ENCODE assay signal across 21 cellular contexts in genomic region chr1:203167026-203167912, GRCh38. TPM values are rescaled to one million over a fixed set of nuclear protein-coding genes. Genes with fewer than 3 reads are reported as not detected.
DNase-seq lines count a peak whose midpoint lies in the region; ATAC-seq and TF ChIP-seq lines count a peak whose summit lies in the region.
"Had no signal": no experiment of that assay in that cellular context is flagged by ENCODE, and none has a peak within 500 bp of the region (broad histone marks: within the 10 kb centered on the region; RNA-seq: fewer than 3 reads in every experiment).

No MANE protein-coding gene starts in this region.

- no peak overlapping the region for H3K27ac ChIP-seq in A673 (ENCODE audit: low read depth, low read length, poor library complexity, severe bottlenecking)
- no peak overlapping the region for H3K27ac ChIP-seq in CD8-positive, alpha-beta memory T cell (ENCODE audit: low read depth, low read length)
- H3K27ac ChIP-seq: HL-60, KMS-11, sigmoid colon, suprapubic skin had no signal

- peaks cover 50% of the 10 kb centered on the region for H3K36me3 Mint-ChIP-seq in Caco-2 (ENCODE audit: insufficient read depth, unreplicated experiment)
- H3K36me3 Mint-ChIP-seq in CD8-positive, alpha-beta memory T cell: no peaks in the 10 kb centered on the region

- BruUV-seq in A673 (replicated peaks; lab: Mats Ljungman, UMichigan) (no TSS peak), Caco-2 (replicated peaks; lab: Mats Ljungman, UMichigan) (no TSS peak)

- intact Hi-C loops in A673 (cut with micrococcal nuclease; ENCODE audit: unreplicated experiment): no loop called here
- intact Hi-C loops in Caco-2 (cut with micrococcal nuclease; ENCODE audit: unreplicated experiment): no loop called here
- intact Hi-C loops in head of caudate nucleus (cut with DNase I): no loop called here

- no peaks in the 10 kb centered on the region for H3K9me3 Mint-ChIP-seq in Caco-2 (ENCODE audit: unreplicated experiment)
- no peaks in the 10 kb centered on the region for H3K9me3 Mint-ChIP-seq in CD8-positive, alpha-beta memory T cell
- H3K9me3 Mint-ChIP-seq: activated T-cell treated with anti-CD3 and anti-CD28 coated beads, Interleukin-2, amount 50 U/mL, for 72 hours had no signal

- H3K27me3 Mint-ChIP-seq in Caco-2 (ENCODE audit: insufficient read depth, unreplicated experiment): no peaks in the 10 kb centered on the region
- peaks cover 11 to 29% of the 10 kb centered on the region in 2 donors for H3K27me3 Mint-ChIP-seq in CD8-positive, alpha-beta memory T cell

- no peak overlapping the region for H3K4me3 Mint-ChIP-seq in Caco-2 (ENCODE audit: unreplicated experiment)
- no peak overlapping the region for H3K4me3 Mint-ChIP-seq in CD8-positive, alpha-beta memory T cell
- H3K4me3 Mint-ChIP-seq: activated T-cell treated with anti-CD3 and anti-CD28 coated beads, Interleukin-2, amount 50 U/mL, for 72 hours had no signal

- H3K4me3 ChIP-seq in A673 (ENCODE audit: low read depth, low read length, poor library complexity, severe bottlenecking) (no peak overlapping the region), Caco-2 (ENCODE audit: low read depth, low read length) (no peak overlapping the region)
- H3K4me3 ChIP-seq in CD8-positive, alpha-beta memory T cell (ENCODE audit: low read length): no peak overlapping the region
- H3K4me3 ChIP-seq: sigmoid colon, suprapubic skin had no signal

- H3K27me3 ChIP-seq in A673 (replicated peaks; ENCODE audit: insufficient read depth, low read depth, low read length, poor library complexity) (peaks cover 15% of the 10 kb centered on the region), Caco-2 (replicated peaks; ENCODE audit: control insufficient read depth, insufficient read depth, low read length) (no peaks in the 10 kb centered on the region)
- no peaks in the 10 kb centered on the region for H3K27me3 ChIP-seq in CD8-positive, alpha-beta memory T cell (ENCODE audit: insufficient read depth, low read length, poor library complexity, severe bottlenecking)
- H3K27me3 ChIP-seq: sigmoid colon had no signal

- peaks cover 45% of the 10 kb centered on the region for H3K4me1 Mint-ChIP-seq in Caco-2 (ENCODE audit: low read depth, unreplicated experiment)
- no peaks in the 10 kb centered on the region for H3K4me1 Mint-ChIP-seq in CD8-positive, alpha-beta memory T cell

- H3K4me1 ChIP-seq in A673 (ENCODE audit: insufficient read depth, low read length, poor library complexity, severe bottlenecking): no peaks in the 10 kb centered on the region
- H3K4me1 ChIP-seq in Caco-2: peaks cover 50% of the 10 kb centered on the region
- H3K4me1 ChIP-seq in CD8-positive, alpha-beta memory T cell (ENCODE audit: insufficient read depth, low read length): no peaks in the 10 kb centered on the region
- H3K4me1 ChIP-seq: sigmoid colon, suprapubic skin had no signal

- peak; percentile 36 for DNase-seq in A673 (ENCODE audit: low spot score)
- no peak for DNase-seq in Caco-2
- peak; percentile 31 for DNase-seq in NAMALWA (ENCODE audit: low spot score)
- peak in 41 of 42 donors; percentile 46 to 90 (median 75) for DNase-seq in head of caudate nucleus
- DNase-seq in SHP77 treated with DMSO at 0.1 percent for 48 hours (lab: John Stamatoyannopoulos, UW): no peak
- no peak for DNase-seq in CD8-positive, alpha-beta memory T cell
- DNase-seq: activated T-cell treated with anti-CD3 and anti-CD28 coated beads, Interleukin-2, amount 50 U/mL, for 72 hours; effector CD4-positive, alpha-beta T cell; left cardiac atrium; NCI-H1694 treated with DMSO at 0.1 percent for 48 hours; sigmoid colon; stimulated activated CD4-positive, alpha-beta T cell treated with anti-CD3 and anti-CD28 coated beads, Interleukin-2, amount 100 ng/mL, for 48 hours had no signal

- H3K36me3 ChIP-seq in A673 (ENCODE audit: insufficient read depth, low read length, poor library complexity, severe bottlenecking) (no peaks in the 10 kb centered on the region), Caco-2 (ENCODE audit: control insufficient read depth, insufficient read depth, low read length) (no peaks in the 10 kb centered on the region)
- H3K36me3 ChIP-seq in CD8-positive, alpha-beta memory T cell (ENCODE audit: insufficient read depth, low read length): no peaks in the 10 kb centered on the region
- H3K36me3 ChIP-seq: sigmoid colon, suprapubic skin had no signal

- CTCF ChIA-PET in A673 (lab: Charles Lee): no interaction called here
- CTCF ChIA-PET in Caco-2 (lab: Charles Lee): interaction anchor here (0.6 to 2.0 kb wide), 5 partner anchors 26 to 759 kb away, joined by 3 to 19 read pairs (median 6); no protein-coding TSS in a partner anchor
- CTCF ChIA-PET in CD8-positive, alpha-beta memory T cell (lab: Charles Lee): no interaction called here

- no peaks in the 10 kb centered on the region for H3K9me3 ChIP-seq in A673 (ENCODE audit: low read depth, low read length, poor library complexity, severe bottlenecking)
- no peaks in the 10 kb centered on the region for H3K9me3 ChIP-seq in Caco-2
- H3K9me3 ChIP-seq in CD8-positive, alpha-beta memory T cell (ENCODE audit: low read length): no peaks in the 10 kb centered on the region
- H3K9me3 ChIP-seq: sigmoid colon, suprapubic skin had no signal

- TF ChIP-seq CTCF in A673 (conservative IDR thresholded peaks at IDR 0.05; ENCODE audit: low read depth, low read length) (no peak), Caco-2 (IDR thresholded peaks at IDR 0.05; ENCODE audit: insufficient read depth in 1 of 2, low read depth in 1 of 2, low read length in 1 of 2, severe bottlenecking in 1 of 2, unreplicated experiment in 1 of 2) (no peak)

- POLR2A ChIA-PET in A673 (lab: Charles Lee; ENCODE audit: low non-redundant PET) (interaction anchor here (0.6 kb wide), 1 partner anchor 175 kb away, joined by 5 read pairs; no protein-coding TSS in a partner anchor), Caco-2 (lab: Charles Lee) (interaction anchor here (0.6 kb wide), 1 partner anchor 39 kb away, joined by 3 read pairs; no protein-coding TSS in a partner anchor)
- POLR2A ChIA-PET in CD8-positive, alpha-beta memory T cell (lab: Charles Lee): no interaction called here

- no peak for ATAC-seq in GM18909 (IDR thresholded peaks at IDR 0.05; ENCODE audit: poor library complexity, unreplicated experiment)
- no peak for ATAC-seq in GM19035 (IDR thresholded peaks at IDR 0.05; ENCODE audit: unreplicated experiment)

- H3K27ac Mint-ChIP-seq in Caco-2 (ENCODE audit: unreplicated experiment): peak overlapping the region; percentile 46
- no peak overlapping the region for H3K27ac Mint-ChIP-seq in CD8-positive, alpha-beta memory T cell
- H3K27ac Mint-ChIP-seq: activated T-cell treated with anti-CD3 and anti-CD28 coated beads, Interleukin-2, amount 50 U/mL, for 72 hours had no signal

RNA-seq across cellular contexts. Expression of gene MYBPH, which starts 8.4 kb away (rescaled TPM):
- total RNA-seq in A673 (2021) (not detected in 2 replicates), Caco-2 (2022) (19.7 and 25.9 TPM in 2 replicates)
- total RNA-seq in CD8-positive, alpha-beta memory T cell: not detected
- not detected for polyA plus RNA-seq in CD8-positive, alpha-beta memory T cell
- total RNA-seq: activated T-cell treated with anti-CD3 and anti-CD28 coated beads, Interleukin-2, amount 50 U/mL, for 72 hours; cardiac septum; left cardiac atrium; NCI-H460; OCI-LY7; osteocyte; sigmoid colon had no signal
- polyA plus RNA-seq: sigmoid colon had no signal

RNA-seq across cellular contexts. Expression of gene CHI3L1, which starts 19.2 kb away (rescaled TPM):
- not detected in 2 replicates for total RNA-seq in A673 (2021)
- 199 and 235 TPM in 2 replicates for total RNA-seq in Caco-2 (2022)
- not detected for total RNA-seq in CD8-positive, alpha-beta memory T cell
- polyA plus RNA-seq in CD8-positive, alpha-beta memory T cell: not detected
- total RNA-seq: activated T-cell treated with anti-CD3 and anti-CD28 coated beads, Interleukin-2, amount 50 U/mL, for 72 hours; NCI-H460; OCI-LY7; osteocyte had no signal

RNA-seq across cellular contexts. Expression of gene ADORA1, which starts 39.7 kb away (rescaled TPM):
- total RNA-seq in A673 (2021) (0.74 and 1.2 TPM in 2 replicates), Caco-2 (2022) (46.0 and 50.4 TPM in 2 replicates)
- total RNA-seq in CD8-positive, alpha-beta memory T cell: not detected
- polyA plus RNA-seq in CD8-positive, alpha-beta memory T cell: not detected
- total RNA-seq: activated T-cell treated with anti-CD3 and anti-CD28 coated beads, Interleukin-2, amount 50 U/mL, for 72 hours; OCI-LY7 had no signal

Comparison
In these comparisons a context has a peak if more than half of its experiments do, and no peak if none do; other contexts are left out.
1. DNase-seq: peak in A673 (single experiment), NAMALWA (single experiment) and head of caudate nucleus (41 of 42); none in Caco-2 (0 of 2), SHP77 treated with DMSO at 0.1 percent for 48 hours (single experiment) and CD8-positive, alpha-beta memory T cell (0 of 5).
2. RNA of gene MYBPH, which starts 8.4 kb away (total RNA-seq): 19.7 to 25.9 TPM in Caco-2; not detected in A673 and not detected in CD8-positive, alpha-beta memory T cell; every median in the first group is over 10 times any median in the second.
3. RNA of gene CHI3L1, which starts 19.2 kb away (total RNA-seq): 199 to 235 TPM in Caco-2; not detected in CD8-positive, alpha-beta memory T cell and not detected in A673; every median in the first group is over 100 times any median in the second.
4. RNA of gene ADORA1, which starts 39.7 kb away (total RNA-seq): 46.0 to 50.4 TPM in Caco-2; 0.74 to 1.2 TPM in A673 and not detected in CD8-positive, alpha-beta memory T cell; every median in the first group is over 10 times any median in the second.